12 cellular contexts compared by ENCODE assay signal in the genomic region with DNA sequence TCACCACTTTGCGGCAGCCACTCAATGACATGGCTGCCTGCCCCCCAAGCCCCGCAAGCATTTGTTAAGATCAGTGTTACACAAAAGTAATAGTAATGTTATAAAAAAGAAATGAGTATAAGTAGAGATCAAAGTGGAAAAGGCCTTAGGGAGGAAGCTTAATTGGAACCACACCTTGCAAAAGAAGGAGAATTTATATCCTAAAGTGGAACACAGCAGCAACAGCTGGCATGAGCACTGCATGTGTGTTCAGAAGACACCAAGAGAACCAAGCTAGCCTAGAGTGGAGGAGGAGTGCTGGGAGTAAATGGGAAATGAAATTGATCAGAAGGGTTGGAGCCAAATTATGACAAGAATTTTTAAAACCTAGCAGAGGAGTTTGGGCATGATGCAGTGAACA.
"Had no signal": no experiment of that assay in that cellular context is flagged by ENCODE, and none has a peak within 500 bp of the region (broad histone marks: within the 10 kb centered on the region; RNA-seq: fewer than 3 reads in every experiment).

No MANE protein-coding gene starts in this region.

- DNase-seq: activated CD4-positive, alpha-beta T cell treated with anti-CD3 and anti-CD28 coated beads, Interleukin-2, amount 50 U/mL, for 1 hour; activated naive CD4-positive, alpha-beta T cell treated with anti-CD3 and anti-CD28 coated beads, Interleukin-2, amount 50 U/mL, for 16 hours; activated T-cell treated with anti-CD3 and anti-CD28 coated beads for 4 hours; dorsolateral prefrontal cortex; esophagus squamous epithelium; kidney; left ventricle myocardium inferior; posterior cingulate gyrus; small intestine; upper lobe of left lung had no signal

- H3K4me3 Mint-ChIP-seq: T-helper 1 cell treated with Interleukin-12 subunit alpha and Interleukin-12 subunit beta and Interleukin-4 antibody, amounts not matched to agents 30 μg/mL and 1 μg/mL, for 36 hours had no signal

- H3K9me3 ChIP-seq: esophagus squamous epithelium, left ventricle myocardium inferior, upper lobe of left lung had no signal

- H3K27ac ChIP-seq: dorsolateral prefrontal cortex, esophagus squamous epithelium, left ventricle myocardium inferior, upper lobe of left lung had no signal

- ATAC-seq: SK-N-SH treated with all-trans-retinoic acid at 6 μM for 48 hours had no signal

- H3K4me3 ChIP-seq: dorsolateral prefrontal cortex, esophagus squamous epithelium, left ventricle myocardium inferior, upper lobe of left lung had no signal

- H3K27me3 ChIP-seq: dorsolateral prefrontal cortex, esophagus squamous epithelium, upper lobe of left lung had no signal

- H3K36me3 ChIP-seq: esophagus squamous epithelium had no signal

- H3K9me3 Mint-ChIP-seq: T-helper 1 cell treated with Interleukin-12 subunit alpha and Interleukin-12 subunit beta and Interleukin-4 antibody, amounts not matched to agents 30 μg/mL and 1 μg/mL, for 36 hours had no signal
